Comparison of ENCODE assay signal across 21 cellular contexts in genomic region chr9:132451276-132451675, GRCh38. TPM values are rescaled to one million over a fixed set of nuclear protein-coding genes. Genes with fewer than 3 reads are reported as not detected.
DNase-seq lines count a peak whose midpoint lies in the region; ATAC-seq and TF ChIP-seq lines count a peak whose summit lies in the region.
"Had no signal": no experiment of that assay in that cellular context is flagged by ENCODE, and none has a peak within 500 bp of the region (broad histone marks: within the 10 kb centered on the region; RNA-seq: fewer than 3 reads in every experiment).

No MANE protein-coding gene starts in this region.

- intact Hi-C loops in esophagus muscularis mucosa (cut with DNase I) (no loop called here), prostate gland (cut with DNase I) (no loop called here)

- H3K27me3 ChIP-seq in esophagus muscularis mucosa (peaks cover 0 to 40% (median 0%) of the 10 kb centered on the region in 4 donors), prostate gland (replicated peaks; ENCODE audit: insufficient read depth) (no peaks in the 10 kb centered on the region)
- H3K27me3 ChIP-seq: BLaER1 treated with 17β-estradiol and CSF1 and Interleukin-3, amounts not matched to agents 10 nM and 100 nM had no signal

- TF ChIP-seq POLR2A in esophagus muscularis mucosa (IDR thresholded peaks at IDR 0.05; ENCODE audit: low read depth) (no peak), prostate gland (IDR thresholded peaks at IDR 0.05) (no peak)

- TF ChIP-seq CTCF in esophagus muscularis mucosa (IDR thresholded peaks at IDR 0.05), result no peak
- TF ChIP-seq CTCF in prostate gland (IDR thresholded peaks at IDR 0.05), result no peak

- no peaks in the 10 kb centered on the region for H3K36me3 ChIP-seq in esophagus muscularis mucosa
- no peaks in the 10 kb centered on the region for H3K36me3 ChIP-seq in prostate gland
- H3K36me3 ChIP-seq: BLaER1 treated with 17β-estradiol and CSF1 and Interleukin-3, amounts not matched to agents 10 nM and 100 nM had no signal

- 91% methylated on average over 10 of the region's 10 CpGs for WGBS in esophagus muscularis mucosa
- WGBS in prostate gland, result 92% methylated on average over 10 of the region's 10 CpGs

- H3K27ac ChIP-seq in esophagus muscularis mucosa (replicated peaks in 1 of 4) (no peak overlapping the region), prostate gland (no peak overlapping the region)
- H3K27ac ChIP-seq: BLaER1 treated with 17β-estradiol and CSF1 and Interleukin-3, amounts not matched to agents 10 nM and 100 nM; dorsolateral prefrontal cortex had no signal

- DNase-seq in activated CD4-positive, CD25-positive, alpha-beta regulatory T cell (lab: John Stamatoyannopoulos, UW), result no peak
- DNase-seq in stimulated activated naive CD4-positive, alpha-beta T cell treated with Interleukin-2 at 50 U/mL for 16 hours (lab: John Stamatoyannopoulos, UW), result peak; percentile 8
- no peak for DNase-seq in stimulated activated naive CD4-positive, alpha-beta T cell (lab: John Stamatoyannopoulos, UW)
- peak; percentile 14 for DNase-seq in stimulated activated CD8-positive, alpha-beta memory T cell treated with anti-CD3 and anti-CD28 coated beads, Interleukin-12 subunit alpha, Interleukin-12 subunit beta, amount 100 ng/mL, for 1 hour (ENCODE audit: low read depth)
- DNase-seq in esophagus muscularis mucosa (ENCODE audit: extremely low spot score) (no peak), prostate gland (ENCODE audit: low spot score) (no peak)
- DNase-seq: 8988T, dorsolateral prefrontal cortex, Karpas-422, mesendoderm, NCI-H1092, NCI-H2081 treated with DMSO at 0.1 percent for 48 hours, NCI-H510A treated with DMSO at 0.1 percent for 48 hours, nephron progenitor cell had no signal

- no peak for TF ChIP-seq EP300 in esophagus muscularis mucosa (IDR thresholded peaks at IDR 0.05)

- no peaks in the 10 kb centered on the region for H3K9me3 ChIP-seq in esophagus muscularis mucosa
- H3K9me3 ChIP-seq in prostate gland, result no peaks in the 10 kb centered on the region
- H3K9me3 ChIP-seq: BLaER1 treated with 17β-estradiol and CSF1 and Interleukin-3, amounts not matched to agents 10 nM and 100 nM had no signal

- H3K4me3 ChIP-seq in esophagus muscularis mucosa, result no peak overlapping the region
- no peak overlapping the region for H3K4me3 ChIP-seq in prostate gland
- H3K4me3 ChIP-seq: BLaER1 treated with 17β-estradiol and CSF1 and Interleukin-3, amounts not matched to agents 10 nM and 100 nM; dorsolateral prefrontal cortex had no signal

- H3K4me1 ChIP-seq in esophagus muscularis mucosa (no peaks in the 10 kb centered on the region), prostate gland (replicated peaks) (no peaks in the 10 kb centered on the region)
- H3K4me1 ChIP-seq: BLaER1 treated with 17β-estradiol and CSF1 and Interleukin-3, amounts not matched to agents 10 nM and 100 nM had no signal

- ATAC-seq in activated CD4-positive, CD25-positive, alpha-beta regulatory T cell treated with anti-CD3 and anti-CD28 coated beads, Interleukin-2, amount 50 U/mL, for 24 hours, result peak; percentile 92 to 93
- ATAC-seq in HG03469 (IDR thresholded peaks at IDR 0.05; ENCODE audit: unreplicated experiment), result no peak
- ATAC-seq: Right ventricle myocardium inferior had no signal

RNA-seq across cellular contexts. Expression of gene CFAP77, which starts 41.3 kb away (rescaled TPM):
- total RNA-seq in esophagus muscularis mucosa (not detected), prostate gland (1 to 10 TPM in 1 of 2 donors, not detected in 1; 2.4 TPM)
- total RNA-seq: epithelial cell of proximal tubule, frontal cortex, skeletal muscle tissue had no signal

RNA-seq across cellular contexts. Expression of gene TTF1, which starts 44.6 kb away (rescaled TPM):
- total RNA-seq in esophagus muscularis mucosa, result 10 to 100 TPM in 3 of 4 donors, 1 to 10 TPM in 1; 9.6 to 17.2 (median 12.8) TPM
- 10 to 100 TPM; 11.4 to 13.3 TPM for total RNA-seq in prostate gland

Comparison
In these comparisons a context has a peak if more than half of its experiments do, and no peak if none do; other contexts are left out.
1. DNase-seq: peak in stimulated activated naive CD4-positive, alpha-beta T cell treated with Interleukin-2 at 50 U/mL for 16 hours (single experiment) and stimulated activated CD8-positive, alpha-beta memory T cell treated with anti-CD3 and anti-CD28 coated beads, Interleukin-12 subunit alpha, Interleukin-12 subunit beta, amount 100 ng/mL, for 1 hour (single experiment); none in activated CD4-positive, CD25-positive, alpha-beta regulatory T cell (0 of 4), stimulated activated naive CD4-positive, alpha-beta T cell (0 of 6), esophagus muscularis mucosa (single experiment) and prostate gland (single experiment).